ENCODE assay signal across 33 cellular contexts in the genomic region with DNA sequence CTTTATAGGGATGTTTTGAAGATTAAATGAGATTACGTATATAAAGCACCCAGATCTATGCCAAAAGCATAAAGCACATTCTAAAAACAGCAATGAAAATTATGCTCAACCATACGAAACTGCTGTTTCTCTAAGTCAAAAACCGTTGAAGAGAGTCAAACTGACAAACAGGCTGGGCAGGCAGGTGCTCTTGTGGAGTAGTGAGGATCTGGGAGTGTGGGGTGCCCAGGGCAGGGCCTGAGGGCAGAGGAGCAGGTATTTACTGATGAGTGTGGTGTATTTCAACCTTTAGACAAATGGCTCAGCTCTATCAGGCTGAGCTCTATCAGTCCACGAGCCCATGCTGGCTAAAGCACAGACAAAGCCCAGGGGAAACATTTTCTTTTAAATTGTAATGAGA. TPM values are rescaled to one million over a fixed set of nuclear protein-coding genes. Genes with fewer than 3 reads are reported as not detected.
DNase-seq lines count a peak whose midpoint lies in the region; ATAC-seq, FAIRE-seq and TF ChIP-seq lines count a peak whose summit lies in the region.
"Had no signal": no experiment of that assay in that cellular context is flagged by ENCODE, and none has a peak within 500 bp of the region (broad histone marks: within the 10 kb centered on the region; RNA-seq: fewer than 3 reads in every experiment).

No MANE protein-coding gene starts in this region.

- no peak for ATAC-seq in HepG2
- ATAC-seq: activated T-cell treated with anti-CD3 and anti-CD28 coated beads, Interleukin-2, amount 50 U/mL, for 72 hours; CD8-positive, alpha-beta T cell; heart left ventricle; naive thymus-derived CD8-positive, alpha-beta T cell had no signal

- peak overlapping the region; percentile 78 for H3K27ac Mint-ChIP-seq in neural crest cell (ENCODE audit: unreplicated experiment)
- H3K27ac Mint-ChIP-seq: activated T-cell treated with anti-CD3 and anti-CD28 coated beads, Interleukin-2, amount 50 U/mL, for 72 hours; CD8-positive, alpha-beta T cell; stimulated activated naive CD8-positive, alpha-beta T cell treated with anti-CD3 and anti-CD28 coated beads, Interleukin-15, Interleukin-2, amounts not matched to agents 100 ng/mL and 50 ng/mL, for 24 hours had no signal

- H3K4me1 ChIP-seq in liver (ENCODE audit: control insufficient read depth in 4 of 4, insufficient read depth in 4 of 4, low read length in 3 of 4) (peaks cover 11 to 63% (median 53%) of the 10 kb centered on the region in 4 donors), HepG2 (ENCODE audit: insufficient read depth, low read length) (peaks cover 50% of the 10 kb centered on the region), mesenchymal stem cell (ENCODE audit: control insufficient read depth, insufficient read depth, low read depth, low read length) (peaks cover 5% of the 10 kb centered on the region)
- H3K4me1 ChIP-seq: testis had no signal

- no peaks in the 10 kb centered on the region for H4K20me1 ChIP-seq in HepG2 (ENCODE audit: insufficient read depth, low read length)

- 70% methylated on average over 4 of the region's 4 CpGs for WGBS in liver
- WGBS in HepG2 (ENCODE audit: low lambda C conversion rate), result 99% methylated on average over 4 of the region's 4 CpGs
- 94% methylated on average over 3 of the region's 4 CpGs for WGBS in mesenchymal stem cell

- H3K79me1 ChIP-seq in mesenchymal stem cell (replicated peaks; ENCODE audit: low read length, poor library complexity, severe bottlenecking), result peaks cover 22% of the 10 kb centered on the region

- H2AFZ ChIP-seq in HepG2 (ENCODE audit: low read length) (no peak overlapping the region), mesenchymal stem cell (ENCODE audit: low read depth, low read length) (no peak overlapping the region)

- in situ Hi-C loops in HepG2 (cut with HindIII; ENCODE audit: extremely low pct_ligation_motif_present, low pct_unique_long_range_greater_than_20kb), result no loop called here

- H3K4me1 Mint-ChIP-seq in neural crest cell, result peaks cover 43% of the 10 kb centered on the region

- no peak overlapping the region for H3K23ac ChIP-seq in mesenchymal stem cell (ENCODE audit: low read length in 2 of 2)

- TF ChIP-seq RAD21 in liver (IDR thresholded peaks at IDR 0.05), result no peak
- TF ChIP-seq RAD21 in HepG2 (CRISPR knock-in tag; IDR thresholded peaks at IDR 0.05), result no peak

- BruUV-seq in HepG2 (replicated peaks; lab: Mats Ljungman, UMichigan), result no TSS peak

- DNase-seq in HepG2 (ENCODE audit: low spot score), result no peak
- peak; percentile 35 for DNase-seq in RPMI8226
- DNase-seq in neural crest cell (ENCODE audit: low read depth, low spot score), result no peak
- no peak for DNase-seq in GM12892 (ENCODE audit: insufficient read length)
- no peak for DNase-seq in amniotic stem cell (lab: John Stamatoyannopoulos, UW)
- no peak for DNase-seq in coronary artery (ENCODE audit: low spot score)
- DNase-seq in mesenchymal stem cell, result no peak
- DNase-seq: activated CD4-positive, alpha-beta T cell treated with anti-CD3 and anti-CD28 coated beads, Interleukin-2, amount 50 U/mL, for 1 hour; activated CD4-positive, CD25-positive, alpha-beta regulatory T cell; activated naive CD4-positive, alpha-beta T cell treated with Interleukin-2 at 50 U/mL for 16 hours; activated T-cell treated with anti-CD3 and anti-CD28 coated beads, Interleukin-2, amount 50 U/mL, for 72 hours; BE2C; CD8-positive, alpha-beta T cell; dorsolateral prefrontal cortex; foreskin melanocyte; HCEC 1CT; heart left ventricle; Karpas-422; naive thymus-derived CD8-positive, alpha-beta T cell; NCI-H1436; NCI-H2081 treated with DMSO at 0.1 percent for 48 hours; NCI-H345; occipital lobe; small intestine; testis had no signal

- TF ChIP-seq EP300 in HepG2 (IDR thresholded peaks at IDR 0.05; ENCODE audit: low read depth in 2 of 2, low read length in 2 of 2), result no peak
- TF ChIP-seq EP300 in HepG2 (CRISPR knock-in tag; IDR thresholded peaks at IDR 0.05; ENCODE audit: borderline replicate concordance), result no peak

- POLR2A ChIA-PET in HepG2 (lab: Yijun Ruan, JAX), result interaction anchor here (3.3 kb wide), 1 partner anchor 17 kb away, joined by 28 read pairs; no protein-coding TSS in a partner anchor

- H3K18ac ChIP-seq in mesenchymal stem cell (ENCODE audit: low read depth in 1 of 2, low read length in 2 of 2), result no peak overlapping the region

- H2BK15ac ChIP-seq in mesenchymal stem cell (ENCODE audit: low read depth, poor library complexity, severe bottlenecking), result no peak overlapping the region

- no peak overlapping the region for H2BK12ac ChIP-seq in mesenchymal stem cell (ENCODE audit: low read length in 2 of 2)

- H3K36me3 ChIP-seq in liver (ENCODE audit: control insufficient read depth in 4 of 4, insufficient read depth in 3 of 4, low read depth in 1 of 4, low read length in 3 of 4), result no peaks in the 10 kb centered on the region
- peaks cover 2 to 25% of the 10 kb centered on the region in 2 experiments for H3K36me3 ChIP-seq in HepG2 (replicated peaks in 1 of 2; ENCODE audit: control insufficient read depth in 1 of 2, insufficient read depth in 2 of 2, low read length in 2 of 2)
- H3K36me3 ChIP-seq in mesenchymal stem cell (ENCODE audit: control insufficient read depth in 1 of 2, insufficient read depth in 2 of 2, low read depth in 1 of 2, low read length in 2 of 2), result peaks cover 5 to 14% of the 10 kb centered on the region in 2 experiments
- H3K36me3 ChIP-seq: BE2C, brain microvascular endothelial cell had no signal

- no peak overlapping the region for H4K91ac ChIP-seq in mesenchymal stem cell (ENCODE audit: low read length)

- H3K27ac ChIP-seq in liver (ENCODE audit: low read depth in 1 of 2, low read length in 2 of 2) (peak overlapping the region; percentile 64 to 70), HepG2 (ENCODE audit: extremely low read length, insufficient read depth, low read length) (no peak overlapping the region), coronary artery (no peak overlapping the region), mesenchymal stem cell (ENCODE audit: low read length, poor library complexity, severe bottlenecking) (no peak overlapping the region)
- H3K27ac ChIP-seq: brain microvascular endothelial cell, dorsolateral prefrontal cortex, SJSA1, testis, vagina had no signal

- no peak overlapping the region for H2BK120ac ChIP-seq in mesenchymal stem cell (ENCODE audit: low read depth, low read length)

- H3K4me3 Mint-ChIP-seq in neural crest cell, result no peak overlapping the region
- H3K4me3 Mint-ChIP-seq: activated T-cell treated with anti-CD3 and anti-CD28 coated beads, Interleukin-2, amount 50 U/mL, for 72 hours; CD8-positive, alpha-beta T cell; naive thymus-derived CD8-positive, alpha-beta T cell; stimulated activated naive CD8-positive, alpha-beta T cell treated with anti-CD3 and anti-CD28 coated beads, Interleukin-15, Interleukin-2, amounts not matched to agents 100 ng/mL and 50 ng/mL, for 24 hours had no signal

- H3K4me3 ChIP-seq in liver (ENCODE audit: low read depth in 1 of 3, low read length in 3 of 3) (no peak overlapping the region), HepG2 (replicated peaks in 1 of 3; ENCODE audit: insufficient read depth in 1 of 3, low read depth in 2 of 3, low read length in 3 of 3) (no peak overlapping the region), coronary artery (no peak overlapping the region), mesenchymal stem cell (ENCODE audit: insufficient read depth in 1 of 2, low read depth in 1 of 2, low read length in 2 of 2) (no peak overlapping the region)
- H3K4me3 ChIP-seq: dorsolateral prefrontal cortex, heart left ventricle, SJSA1, testis, vagina had no signal

- no peak overlapping the region for H3K14ac ChIP-seq in mesenchymal stem cell (ENCODE audit: low read length in 2 of 2)

- H3K27me3 ChIP-seq in liver (ENCODE audit: control insufficient read depth in 4 of 4, insufficient read depth in 4 of 4, low read length in 3 of 4) (no peaks in the 10 kb centered on the region), HepG2 (ENCODE audit: control insufficient read depth in 1 of 2, insufficient read depth in 2 of 2, low read length in 2 of 2) (no peaks in the 10 kb centered on the region), mesenchymal stem cell (ENCODE audit: control insufficient read depth in 1 of 2, insufficient read depth in 1 of 2, low read length in 2 of 2) (no peaks in the 10 kb centered on the region)
- H3K27me3 ChIP-seq: BE2C, brain microvascular endothelial cell, dorsolateral prefrontal cortex, heart left ventricle, SJSA1, testis, vagina had no signal

- H3K9ac ChIP-seq in liver (ENCODE audit: low read depth in 1 of 2, low read length in 2 of 2), result no peak overlapping the region
- no peak overlapping the region for H3K9ac ChIP-seq in HepG2 (ENCODE audit: insufficient read depth, low read depth, low read length)
- no peak overlapping the region for H3K9ac ChIP-seq in mesenchymal stem cell (ENCODE audit: low read length)

- peaks cover 10% of the 10 kb centered on the region for H3K36me3 Mint-ChIP-seq in neural crest cell (ENCODE audit: low read depth)

- intact Hi-C loops in HepG2 (cut with micrococcal nuclease; ENCODE audit: unreplicated experiment), result loop anchor here (5.0 kb wide), 2 partner anchors 37 to 82 kb away; no protein-coding TSS in a partner anchor

- peaks cover 6% of the 10 kb centered on the region for H3K79me2 ChIP-seq in HepG2 (ENCODE audit: insufficient read depth, low read length)

- no peaks in the 10 kb centered on the region for H3K9me3 ChIP-seq in liver (ENCODE audit: control insufficient read depth in 4 of 4, low read length in 3 of 4)
- H3K9me3 ChIP-seq in HepG2 (ENCODE audit: low read length), result no peaks in the 10 kb centered on the region
- H3K9me3 ChIP-seq in mesenchymal stem cell (ENCODE audit: control insufficient read depth, low read length), result no peaks in the 10 kb centered on the region
- H3K9me3 ChIP-seq: BE2C, heart left ventricle, SJSA1, testis, vagina had no signal

- CTCF ChIA-PET in HepG2 (lab: Yijun Ruan, JAX; ENCODE audit: low intra/inter-chr PET ratio, low total read pairs), result no interaction called here

- H4K8ac ChIP-seq in mesenchymal stem cell (ENCODE audit: low read length), result no peak overlapping the region

- no peak overlapping the region for H2AK5ac ChIP-seq in mesenchymal stem cell (ENCODE audit: low read length, severe bottlenecking)

- no peak overlapping the region for H2BK5ac ChIP-seq in mesenchymal stem cell (ENCODE audit: low read depth, low read length, poor library complexity, severe bottlenecking)

- peaks cover 4% of the 10 kb centered on the region for H3K9me3 Mint-ChIP-seq in neural crest cell
- H3K9me3 Mint-ChIP-seq: activated T-cell treated with anti-CD3 and anti-CD28 coated beads, Interleukin-2, amount 50 U/mL, for 72 hours; CD8-positive, alpha-beta T cell; naive thymus-derived CD8-positive, alpha-beta T cell; stimulated activated naive CD8-positive, alpha-beta T cell treated with anti-CD3 and anti-CD28 coated beads, Interleukin-15, Interleukin-2, amounts not matched to agents 100 ng/mL and 50 ng/mL, for 24 hours had no signal

- FAIRE-seq in HepG2 (lab: Jason Lieb, UNC) (no peak), GM12892 (lab: Jason Lieb, UNC) (no peak)
- FAIRE-seq: G401.6, kidney, small intestine, TTC549 had no signal

- no peaks in the 10 kb centered on the region for H3K27me3 Mint-ChIP-seq in neural crest cell (ENCODE audit: low read depth)
- H3K27me3 Mint-ChIP-seq: naive thymus-derived CD8-positive, alpha-beta T cell; stimulated activated naive CD8-positive, alpha-beta T cell treated with anti-CD3 and anti-CD28 coated beads, Interleukin-15, Interleukin-2, amounts not matched to agents 100 ng/mL and 50 ng/mL, for 24 hours had no signal

- TF ChIP-seq CTCF in liver (IDR thresholded peaks at IDR 0.05; ENCODE audit: low read depth, low read length, missing input control), result no peak
- TF ChIP-seq CTCF in HepG2 (CRISPR knock-in tag; IDR thresholded peaks at IDR 0.05), result no peak
- TF ChIP-seq CTCF in neural crest cell (conservative IDR thresholded peaks at IDR 0.05), result no peak
- no peak for TF ChIP-seq CTCF in coronary artery (IDR thresholded peaks at IDR 0.05)

- H3K4me2 ChIP-seq in HepG2 (ENCODE audit: low read depth, low read length) (no peak overlapping the region), mesenchymal stem cell (ENCODE audit: low read length, poor library complexity, severe bottlenecking) (no peak overlapping the region)

- H3K4ac ChIP-seq in mesenchymal stem cell (ENCODE audit: low read depth in 1 of 2, low read length in 2 of 2), result no peak overlapping the region

- TF ChIP-seq POLR2A in HepG2 (IDR thresholded peaks at IDR 0.05; ENCODE audit: insufficient read depth in 1 of 2, low read depth in 2 of 2, low read length in 2 of 2) (no peak), GM12892 (IDR thresholded peaks at IDR 0.05; ENCODE audit: low read depth, low read length) (no peak)

RNA-seq across cellular contexts. Expression of a gene that starts 40.4 kb away (rescaled TPM):
- total RNA-seq in liver, result 10 to 100 TPM; 12.9 to 16.8 TPM
- 1 to 10 TPM; 1.5 to 1.8 TPM for polyA plus RNA-seq in liver
- total RNA-seq in HepG2 (2016; rRNA removed; fragmentation: Illumina TruSeq; extraction: Trizol), result 40.1 and 58.4 TPM in 2 replicates
- 124 and 130 TPM in 2 replicates for total RNA-seq in HepG2 (2016; cell fraction: cytosol; rRNA removed; fragmentation: Illumina TruSeq; extraction: Trizol; ENCODE audit: low read depth)
- total RNA-seq in HepG2 (2016; cell fraction: insoluble cytoplasmic fraction; rRNA removed; fragmentation: Illumina TruSeq; extraction: Trizol), result 37.4 and 57.3 TPM in 2 replicates
- 53.5 and 55.2 TPM in 2 replicates for total RNA-seq in HepG2 (2016; cell fraction: membrane; rRNA removed; fragmentation: Illumina TruSeq; extraction: Trizol)
- 36.9 and 45.2 TPM in 2 replicates for total RNA-seq in HepG2 (2016; cell fraction: nucleus; rRNA removed; fragmentation: Illumina TruSeq; extraction: Trizol)
- 8.4 and 11.1 TPM in 2 replicates for polyA plus RNA-seq in HepG2 (2011; rRNA removed)
- 9.0 and 9.6 TPM in 2 replicates for polyA plus RNA-seq in HepG2 (2011; cell fraction: cytosol; rRNA removed)
- polyA plus RNA-seq in HepG2 (2011; cell fraction: nucleus; rRNA removed), result 5.5 and 7.2 TPM in 2 replicates
- polyA plus RNA-seq in HepG2 (2012), result 3.1 and 3.9 TPM in 2 replicates
- 1.5 and 2.3 TPM in 2 replicates for polyA plus RNA-seq in HepG2 (2016; cell fraction: cytosol; fragmentation: Illumina TruSeq; extraction: Trizol; ENCODE audit: low read depth)
- polyA plus RNA-seq in HepG2 (2016; cell fraction: insoluble cytoplasmic fraction; fragmentation: Illumina TruSeq; extraction: Trizol; ENCODE audit: low read depth), result 6.7 and 8.9 TPM in 2 replicates
- 3.9 and 4.1 TPM in 2 replicates for polyA plus RNA-seq in HepG2 (2016; cell fraction: membrane; fragmentation: Illumina TruSeq; extraction: Trizol; ENCODE audit: low read depth)
- polyA plus RNA-seq in HepG2 (2016; cell fraction: nucleus; fragmentation: Illumina TruSeq; extraction: Trizol; ENCODE audit: insufficient read depth, low read depth), result 13.1 and 16.3 TPM in 2 replicates
- 7.8 and 39.4 TPM in 2 replicates for polyA minus RNA-seq in HepG2 (2011; rRNA and poly(A)+ RNA removed; ENCODE audit: low replicate concordance)
- polyA minus RNA-seq in HepG2 (2011; cell fraction: cytosol; rRNA and poly(A)+ RNA removed), result 31.9 and 37.6 TPM in 2 replicates
- polyA minus RNA-seq in HepG2 (2011; cell fraction: nucleus; rRNA and poly(A)+ RNA removed), result 16.4 and 18.5 TPM in 2 replicates
- total RNA-seq in neural crest cell, result 30.3 and 33.6 TPM in 2 replicates
- polyA plus RNA-seq in GM12892 (2012; ENCODE audit: missing spikeins), result 2.0 TPM
- polyA plus RNA-seq in mesenchymal stem cell (2013, experiment 1 of 2), result 17.5 TPM
- 17.2 TPM for polyA plus RNA-seq in mesenchymal stem cell (2013, experiment 2 of 2)

Comparison
In these comparisons a context has a peak if more than half of its experiments do, and no peak if none do; other contexts are left out.
1. H3K27ac ChIP-seq: peak in liver (2 of 2); none in HepG2 (single experiment), coronary artery (0 of 2) and mesenchymal stem cell (single experiment).